2 cellular contexts compared by ENCODE assay signal in the genomic region with DNA sequence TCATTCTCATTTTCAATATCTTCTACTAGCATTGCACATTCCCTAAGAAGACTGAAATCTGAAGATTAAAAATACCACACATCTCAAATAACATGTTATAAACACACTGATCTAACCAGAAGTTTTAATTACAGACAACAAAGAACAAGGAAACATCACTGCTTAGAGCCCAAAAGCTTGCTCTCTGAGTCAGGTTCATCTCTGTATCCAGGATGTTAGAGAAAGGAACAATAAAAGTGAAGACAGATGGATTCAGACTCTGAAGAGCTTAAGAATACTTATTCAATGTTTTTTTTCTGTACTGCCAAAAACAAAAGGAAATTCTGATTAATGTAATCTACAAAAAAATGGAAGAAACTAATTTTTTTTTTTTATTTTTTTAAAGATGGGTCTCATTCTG.
TF ChIP-seq lines count a peak whose summit lies in the region.

No MANE protein-coding gene starts in this region.

TF ChIP-seq in IMR-90, 13 proteins besides CTCF, POLR2A, EP300 and RAD21:
- TF ChIP-seq RFX5 (IDR thresholded peaks at IDR 0.05; ENCODE audit: low read depth, low read length) = no peak
- TF ChIP-seq FOS (IDR thresholded peaks at IDR 0.05; ENCODE audit: low read depth, low read length) = no peak
- TF ChIP-seq CHD1 (IDR thresholded peaks at IDR 0.05; ENCODE audit: low read depth, low read length) = no peak
- no peak for TF ChIP-seq NFE2L2 (IDR thresholded peaks at IDR 0.05; ENCODE audit: low read depth, low read length)
- TF ChIP-seq RCOR1 (IDR thresholded peaks at IDR 0.05; ENCODE audit: insufficient replicate concordance, low read length) = no peak
- TF ChIP-seq CEBPB (IDR thresholded peaks at IDR 0.05; ENCODE audit: low read depth, low read length) = no peak
- TF ChIP-seq, protein P1, sequence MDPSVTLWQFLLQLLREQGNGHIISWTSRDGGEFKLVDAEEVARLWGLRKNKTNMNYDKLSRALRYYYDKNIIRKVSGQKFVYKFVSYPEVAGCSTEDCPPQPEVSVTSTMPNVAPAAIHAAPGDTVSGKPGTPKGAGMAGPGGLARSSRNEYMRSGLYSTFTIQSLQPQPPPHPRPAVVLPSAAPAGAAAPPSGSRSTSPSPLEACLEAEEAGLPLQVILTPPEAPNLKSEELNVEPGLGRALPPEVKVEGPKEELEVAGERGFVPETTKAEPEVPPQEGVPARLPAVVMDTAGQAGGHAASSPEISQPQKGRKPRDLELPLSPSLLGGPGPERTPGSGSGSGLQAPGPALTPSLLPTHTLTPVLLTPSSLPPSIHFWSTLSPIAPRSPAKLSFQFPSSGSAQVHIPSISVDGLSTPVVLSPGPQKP (IDR thresholded peaks at IDR 0.05; ENCODE audit: borderline replicate concordance, low read depth, low read length) = no peak

TF ChIP-seq in endothelial cell of umbilical vein, 7 proteins besides CTCF, POLR2A, EP300 and RAD21:
- TF ChIP-seq POLR2AphosphoS5 (IDR thresholded peaks at IDR 0.05; ENCODE audit: insufficient read depth, low read depth, low read length) (no peak), EZH2 (IDR thresholded peaks at IDR 0.05; ENCODE audit: borderline replicate concordance, low read depth, low read length, severe bottlenecking) (no peak), GATA2 (IDR thresholded peaks at IDR 0.05; ENCODE audit: insufficient read depth, insufficient read length, low read depth, low read length) (no peak), JUN (IDR thresholded peaks at IDR 0.05; ENCODE audit: borderline replicate concordance, insufficient read depth, insufficient read length, low read depth) (no peak), MYC (IDR thresholded peaks at IDR 0.05; ENCODE audit: low read depth, low read length) (no peak), FOS (IDR thresholded peaks at IDR 0.05; ENCODE audit: borderline replicate concordance, insufficient read depth, low read length) (no peak)
- TF ChIP-seq, protein P2, sequence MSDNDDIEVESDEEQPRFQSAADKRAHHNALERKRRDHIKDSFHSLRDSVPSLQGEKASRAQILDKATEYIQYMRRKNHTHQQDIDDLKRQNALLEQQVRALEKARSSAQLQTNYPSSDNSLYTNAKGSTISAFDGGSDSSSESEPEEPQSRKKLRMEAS (IDR thresholded peaks at IDR 0.05; ENCODE audit: insufficient read depth, insufficient read length) = no peak
